ENCODE assay signal across 14 cellular contexts in genomic region chr18:46294325-46294724, GRCh38.
"Had no signal": no experiment of that assay in that cellular context is flagged by ENCODE, and none has a peak within 500 bp of the region (broad histone marks: within the 10 kb centered on the region; RNA-seq: fewer than 3 reads in every experiment).

No MANE protein-coding gene starts in this region.

- DNase-seq: activated CD4-positive, alpha-beta T cell treated with anti-CD3 and anti-CD28 coated beads for 1 hour; activated CD4-positive, alpha-beta T cell treated with anti-CD3 and anti-CD28 coated beads, Interleukin-2, amount 50 U/mL, for 48 hours; activated CD8-positive, alpha-beta memory T cell treated with anti-CD3 and anti-CD28 coated beads, Interleukin-2, amount 10 ng/mL, durations not matched to agents 7 days and 5 days; activated gamma-delta T cell treated with Interleukin-2 at 50 U/mL for 16 hours; activated naive CD8-positive, alpha-beta T cell treated with anti-CD3 and anti-CD28 coated beads, Interleukin-2, amount 10 ng/mL, durations not matched to agents 7 days and 5 days; activated T-cell treated with anti-CD3 and anti-CD28 coated beads, Interleukin-2, amount 50 U/mL, for 48 hours; heart left ventricle; left ventricle myocardium inferior; naive B cell; stimulated activated CD4-positive, alpha-beta T cell treated with anti-CD3 and anti-CD28 coated beads, Interleukin-15, amount 100 ng/mL, for 24 hours; stimulated activated CD4-positive, alpha-beta T cell treated with anti-CD3 and anti-CD28 coated beads, Interleukin-4, amount 100 ng/mL, for 24 hours; stimulated activated naive CD8-positive, alpha-beta T cell treated with anti-CD3 and anti-CD28 coated beads, Interleukin-15, amount 100 ng/mL, for 72 hours; testis had no signal

- H3K27ac Mint-ChIP-seq: activated CD8-positive, alpha-beta memory T cell treated with anti-CD3 and anti-CD28 coated beads, Interleukin-2, amount 10 ng/mL, durations not matched to agents 7 days and 5 days; activated naive CD8-positive, alpha-beta T cell treated with anti-CD3 and anti-CD28 coated beads, Interleukin-2, amount 10 ng/mL, durations not matched to agents 7 days and 5 days; stimulated activated naive CD8-positive, alpha-beta T cell treated with anti-CD3 and anti-CD28 coated beads, Interleukin-15, amount 100 ng/mL, for 72 hours had no signal

- H3K4me3 Mint-ChIP-seq: activated CD8-positive, alpha-beta memory T cell treated with anti-CD3 and anti-CD28 coated beads, Interleukin-2, amount 10 ng/mL, durations not matched to agents 7 days and 5 days; activated naive CD8-positive, alpha-beta T cell treated with anti-CD3 and anti-CD28 coated beads, Interleukin-2, amount 10 ng/mL, durations not matched to agents 7 days and 5 days; stimulated activated naive CD8-positive, alpha-beta T cell treated with anti-CD3 and anti-CD28 coated beads, Interleukin-15, amount 100 ng/mL, for 72 hours had no signal

- H3K4me1 ChIP-seq: testis had no signal

- H3K4me3 ChIP-seq: heart left ventricle, left ventricle myocardium inferior, testis had no signal

- H3K9me3 Mint-ChIP-seq: activated naive CD8-positive, alpha-beta T cell treated with anti-CD3 and anti-CD28 coated beads, Interleukin-2, amount 10 ng/mL, durations not matched to agents 7 days and 5 days; naive B cell; stimulated activated naive CD8-positive, alpha-beta T cell treated with anti-CD3 and anti-CD28 coated beads, Interleukin-15, amount 100 ng/mL, for 72 hours had no signal

- H3K36me3 Mint-ChIP-seq: activated CD8-positive, alpha-beta memory T cell treated with anti-CD3 and anti-CD28 coated beads, Interleukin-2, amount 10 ng/mL, durations not matched to agents 7 days and 5 days; activated naive CD8-positive, alpha-beta T cell treated with anti-CD3 and anti-CD28 coated beads, Interleukin-2, amount 10 ng/mL, durations not matched to agents 7 days and 5 days; naive B cell had no signal

- H3K9me3 ChIP-seq: heart left ventricle, left ventricle myocardium inferior, testis had no signal

- H3K27ac ChIP-seq: heart left ventricle, left ventricle myocardium inferior, parathyroid adenoma, testis had no signal

- H3K27me3 Mint-ChIP-seq: activated naive CD8-positive, alpha-beta T cell treated with anti-CD3 and anti-CD28 coated beads, Interleukin-2, amount 10 ng/mL, durations not matched to agents 7 days and 5 days; naive B cell; stimulated activated naive CD8-positive, alpha-beta T cell treated with anti-CD3 and anti-CD28 coated beads, Interleukin-15, amount 100 ng/mL, for 72 hours had no signal

- ATAC-seq: activated CD8-positive, alpha-beta memory T cell treated with anti-CD3 and anti-CD28 coated beads, Interleukin-2, amount 10 ng/mL, durations not matched to agents 7 days and 5 days; stimulated activated naive CD8-positive, alpha-beta T cell treated with anti-CD3 and anti-CD28 coated beads, Interleukin-15, amount 100 ng/mL, for 72 hours had no signal

- H3K27me3 ChIP-seq: heart left ventricle, testis had no signal

- H3K36me3 ChIP-seq: heart left ventricle, left ventricle myocardium inferior had no signal
